In genomic region chrY:13416869-13417661, GRCh38 we compare ENCODE assay signal across 14 cellular contexts.
DNase-seq lines count a peak whose midpoint lies in the region; ATAC-seq and TF ChIP-seq lines count a peak whose summit lies in the region.
"Had no signal": no experiment of that assay in that cellular context is flagged by ENCODE, and none has a peak within 500 bp of the region (broad histone marks: within the 10 kb centered on the region; RNA-seq: fewer than 3 reads in every experiment).

No MANE protein-coding gene starts in this region.

- H3K4me2 ChIP-seq in OCI-LY1 (ENCODE audit: low read length): no peak overlapping the region; the same call in 1 of the 2 replicates

- no peak overlapping the region for H3K4me3 Mint-ChIP-seq in stimulated activated naive CD8-positive, alpha-beta T cell treated with anti-CD3 and anti-CD28 coated beads, Interleukin-15, Interleukin-2, amounts not matched to agents 100 ng/mL and 50 ng/mL, for 24 hours

- H3F3A ChIP-seq in OCI-LY1 (ENCODE audit: insufficient read depth, low read length): no peaks in the 10 kb centered on the region

- H3K27ac Mint-ChIP-seq in stimulated activated naive CD8-positive, alpha-beta T cell treated with anti-CD3 and anti-CD28 coated beads, Interleukin-15, Interleukin-2, amounts not matched to agents 100 ng/mL and 50 ng/mL, for 24 hours: peak overlapping the region; percentile 71
- H3K27ac Mint-ChIP-seq: progenitor cell of endocrine pancreas had no signal

- ATAC-seq in stimulated activated naive CD8-positive, alpha-beta T cell treated with anti-CD3 and anti-CD28 coated beads, Interleukin-15, Interleukin-2, amounts not matched to agents 100 U/mL and 50 U/mL, for 24 hours: no peak
- peak; percentile 78 for ATAC-seq in HG03039 (IDR thresholded peaks at IDR 0.05; ENCODE audit: unreplicated experiment)
- ATAC-seq: effector memory CD8-positive, alpha-beta T cell had no signal

- peaks cover 34% of the 10 kb centered on the region for H3K36me3 ChIP-seq in OCI-LY1 (ENCODE audit: insufficient read depth, low read length)
- H3K36me3 ChIP-seq in ascending aorta: no peaks in the 10 kb centered on the region
- H3K36me3 ChIP-seq in Peyer's patch: no peaks in the 10 kb centered on the region
- H3K36me3 ChIP-seq: brain microvascular endothelial cell had no signal

- H3K27me3 ChIP-seq in OCI-LY1 (ENCODE audit: insufficient read depth, low read length): no peaks in the 10 kb centered on the region
- no peaks in the 10 kb centered on the region for H3K27me3 ChIP-seq in ascending aorta
- H3K27me3 ChIP-seq in Peyer's patch: no peaks in the 10 kb centered on the region
- H3K27me3 ChIP-seq: brain microvascular endothelial cell had no signal

- no peaks in the 10 kb centered on the region for H3K9me2 ChIP-seq in OCI-LY1 (ENCODE audit: low read depth, low read length)

- H3K9me3 ChIP-seq in OCI-LY1 (ENCODE audit: low read length) (no peaks in the 10 kb centered on the region), ascending aorta (no peaks in the 10 kb centered on the region), Peyer's patch (no peaks in the 10 kb centered on the region)

- peaks cover 44% of the 10 kb centered on the region for H3K4me1 Mint-ChIP-seq in stimulated activated naive CD8-positive, alpha-beta T cell treated with anti-CD3 and anti-CD28 coated beads, Interleukin-15, Interleukin-2, amounts not matched to agents 100 ng/mL and 50 ng/mL, for 24 hours (ENCODE audit: low read depth)

- intact Hi-C loops in ascending aorta (cut with DNase I): no loop called here

- no peak overlapping the region for H2AFZ ChIP-seq in OCI-LY1 (ENCODE audit: low read length)

- TF ChIP-seq CTCF in OCI-LY1 (IDR thresholded peaks at IDR 0.05; ENCODE audit: low read length): no peak
- no peak for TF ChIP-seq CTCF in ascending aorta (IDR thresholded peaks at IDR 0.05)
- TF ChIP-seq CTCF in Peyer's patch (IDR thresholded peaks at IDR 0.05): no peak

- no peak overlapping the region for H3K9ac ChIP-seq in OCI-LY1 (ENCODE audit: low read length)

- no peak for TF ChIP-seq POLR2A in Peyer's patch (IDR thresholded peaks at IDR 0.05)

- H3K4me3 ChIP-seq in OCI-LY1 (ENCODE audit: low read depth, low read length, poor library complexity, severe bottlenecking) (no peak overlapping the region), ascending aorta (no peak overlapping the region), Peyer's patch (no peak overlapping the region)

- H3K4me1 ChIP-seq in OCI-LY1 (ENCODE audit: insufficient read depth, low read length, severe bottlenecking) (peaks cover 12% of the 10 kb centered on the region), ascending aorta (no peaks in the 10 kb centered on the region), Peyer's patch (no peaks in the 10 kb centered on the region)

- H3K27ac ChIP-seq in OCI-LY1 (ENCODE audit: low read depth, low read length, poor library complexity, severe bottlenecking) (peak overlapping the region; percentile 7), ascending aorta (no peak overlapping the region), Peyer's patch (no peak overlapping the region)
- H3K27ac ChIP-seq: brain microvascular endothelial cell had no signal

- peaks cover 11% of the 10 kb centered on the region for H3K36me3 Mint-ChIP-seq in stimulated activated naive CD8-positive, alpha-beta T cell treated with anti-CD3 and anti-CD28 coated beads, Interleukin-15, Interleukin-2, amounts not matched to agents 100 ng/mL and 50 ng/mL, for 24 hours (ENCODE audit: low read depth)

- no peaks in the 10 kb centered on the region for H4K20me1 ChIP-seq in OCI-LY1 (ENCODE audit: insufficient read depth, low read length)

- no peak for DNase-seq in stimulated activated naive CD8-positive, alpha-beta T cell treated with anti-CD3 and anti-CD28 coated beads, Interleukin-15, Interleukin-2, amounts not matched to agents 100 U/mL and 50 U/mL, for 24 hours
- DNase-seq in ascending aorta (ENCODE audit: low spot score in 2 of 2) (no peak), Peyer's patch (no peak), DMS53 (lab: John Stamatoyannopoulos, UW) (no peak)
- DNase-seq in stimulated activated CD4-positive, alpha-beta T cell treated with anti-CD3 and anti-CD28 coated beads, Interleukin-12 subunit alpha, Interleukin-12 subunit beta, amount 100 ng/mL, for 4 hours: no peak
- DNase-seq: brain microvascular endothelial cell; effector memory CD8-positive, alpha-beta T cell; foreskin melanocyte; H7; NCI-H2107 had no signal

- H3K79me2 ChIP-seq in OCI-LY1 (ENCODE audit: insufficient read depth, low read length): peaks cover 45% of the 10 kb centered on the region

- H3K9me3 Mint-ChIP-seq in stimulated activated naive CD8-positive, alpha-beta T cell treated with anti-CD3 and anti-CD28 coated beads, Interleukin-15, Interleukin-2, amounts not matched to agents 100 ng/mL and 50 ng/mL, for 24 hours: no peaks in the 10 kb centered on the region
- H3K9me3 Mint-ChIP-seq: effector memory CD8-positive, alpha-beta T cell had no signal

- no peaks in the 10 kb centered on the region for H3K27me3 Mint-ChIP-seq in stimulated activated naive CD8-positive, alpha-beta T cell treated with anti-CD3 and anti-CD28 coated beads, Interleukin-15, Interleukin-2, amounts not matched to agents 100 ng/mL and 50 ng/mL, for 24 hours
- H3K27me3 Mint-ChIP-seq: effector memory CD8-positive, alpha-beta T cell; progenitor cell of endocrine pancreas had no signal
